Comparison of ENCODE assay signal across 8 cellular contexts in genomic region chr19:18514800-18515682, GRCh38. TPM values are rescaled to one million over a fixed set of nuclear protein-coding genes. Genes with fewer than 3 reads are reported as not detected.
DNase-seq lines count a peak whose midpoint lies in the region; ATAC-seq, FAIRE-seq and TF ChIP-seq lines count a peak whose summit lies in the region.

No MANE protein-coding gene starts in this region.

- H3K4me1 Mint-ChIP-seq in endothelial cell (ENCODE audit: unreplicated experiment) = peaks cover 5% of the 10 kb centered on the region
- H3K4me1 Mint-ChIP-seq in natural killer cell treated with Interleukin-12 subunit alpha and Interleukin-12 subunit beta and Interleukin-15 and Interleukin-18, amount 100 ng/mL, for 72 hours (ENCODE audit: low read depth in 2 of 2) = peaks cover 28 to 54% of the 10 kb centered on the region in 2 donors

- no peak for FAIRE-seq in GM19239 (lab: Jason Lieb, UNC)

- peaks cover 8% of the 10 kb centered on the region for H3K27me3 Mint-ChIP-seq in endothelial cell (ENCODE audit: unreplicated experiment)
- no peaks in the 10 kb centered on the region for H3K27me3 Mint-ChIP-seq in natural killer cell treated with Interleukin-12 subunit alpha and Interleukin-12 subunit beta and Interleukin-15 and Interleukin-18, amount 100 ng/mL, for 72 hours

- H3K9me3 Mint-ChIP-seq in endothelial cell (ENCODE audit: unreplicated experiment) = no peaks in the 10 kb centered on the region
- no peaks in the 10 kb centered on the region for H3K9me3 Mint-ChIP-seq in natural killer cell treated with Interleukin-12 subunit alpha and Interleukin-12 subunit beta and Interleukin-15 and Interleukin-18, amount 100 ng/mL, for 72 hours

- ATAC-seq in natural killer cell treated with Interleukin-12 subunit alpha and Interleukin-12 subunit beta and Interleukin-15 and Interleukin-18, amount 100 ng/mL, for 72 hours = peak; percentile 63 to 73
- no peak for ATAC-seq in HG02763 (IDR thresholded peaks at IDR 0.05; ENCODE audit: unreplicated experiment)

- no peaks in the 10 kb centered on the region for H3K36me3 Mint-ChIP-seq in endothelial cell (ENCODE audit: low read depth, unreplicated experiment)
- H3K36me3 Mint-ChIP-seq in natural killer cell treated with Interleukin-12 subunit alpha and Interleukin-12 subunit beta and Interleukin-15 and Interleukin-18, amount 100 ng/mL, for 72 hours = no peaks in the 10 kb centered on the region

- DNase-seq in DMS153 (lab: John Stamatoyannopoulos, UW) (peak; percentile 64), NOMO-1 (lab: John Stamatoyannopoulos, UW; ENCODE audit: unreplicated experiment in 2 of 2) (peak; percentile 45 to 80), endothelial cell (ENCODE audit: low spot score) (no peak), retina (no peak), GM19239 (ENCODE audit: insufficient read length, low spot score) (no peak), NCI-H2196 (lab: John Stamatoyannopoulos, UW; ENCODE audit: unreplicated experiment) (no peak)
- no peak for DNase-seq in natural killer cell treated with Interleukin-12 subunit alpha and Interleukin-12 subunit beta and Interleukin-15 and Interleukin-18, amount 100 ng/mL, for 72 hours (ENCODE audit: low spot score)

- H3K4me3 Mint-ChIP-seq in endothelial cell (ENCODE audit: unreplicated experiment) = no peak overlapping the region
- no peak overlapping the region for H3K4me3 Mint-ChIP-seq in natural killer cell treated with Interleukin-12 subunit alpha and Interleukin-12 subunit beta and Interleukin-15 and Interleukin-18, amount 100 ng/mL, for 72 hours

- H3K27ac Mint-ChIP-seq in endothelial cell (ENCODE audit: unreplicated experiment) = peak overlapping the region; percentile 70
- H3K27ac Mint-ChIP-seq in natural killer cell treated with Interleukin-12 subunit alpha and Interleukin-12 subunit beta and Interleukin-15 and Interleukin-18, amount 100 ng/mL, for 72 hours = peak overlapping the region in 1 of 2 donors; percentile 30

- no peak for TF ChIP-seq CTCF in endothelial cell (IDR thresholded peaks at IDR 0.05; ENCODE audit: unreplicated experiment)

RNA-seq across cellular contexts. Expression of gene ELL, which starts 6.8 kb away (rescaled TPM):
- 11.0 TPM for total RNA-seq in endothelial cell (ENCODE audit: unreplicated experiment)
- total RNA-seq in natural killer cell treated with Interleukin-12 subunit alpha and Interleukin-12 subunit beta and Interleukin-15 and Interleukin-18, amount 100 ng/mL, for 72 hours = 10 to 100 TPM; 52.3 to 75.2 TPM

RNA-seq across cellular contexts. Expression of gene FKBP8, which starts 28.3 kb away (rescaled TPM):
- 229 TPM for total RNA-seq in endothelial cell (ENCODE audit: unreplicated experiment)
- 100 to 1,000 TPM; 199 to 208 TPM for total RNA-seq in natural killer cell treated with Interleukin-12 subunit alpha and Interleukin-12 subunit beta and Interleukin-15 and Interleukin-18, amount 100 ng/mL, for 72 hours

RNA-seq across cellular contexts. Expression of gene KXD1, which starts 42.6 kb away (rescaled TPM):
- total RNA-seq in endothelial cell (ENCODE audit: unreplicated experiment) = 105 TPM
- total RNA-seq in natural killer cell treated with Interleukin-12 subunit alpha and Interleukin-12 subunit beta and Interleukin-15 and Interleukin-18, amount 100 ng/mL, for 72 hours = 100 to 1,000 TPM; 105 to 144 TPM

RNA-seq across cellular contexts. Expression of gene UBA52, which starts 56.6 kb away (rescaled TPM):
- 1,465 TPM for total RNA-seq in endothelial cell (ENCODE audit: unreplicated experiment)
- total RNA-seq in natural killer cell treated with Interleukin-12 subunit alpha and Interleukin-12 subunit beta and Interleukin-15 and Interleukin-18, amount 100 ng/mL, for 72 hours = 1,000 to 10,000 TPM; 1,148 to 1,390 TPM

Comparison
In these comparisons a context has a peak if more than half of its experiments do, and no peak if none do; other contexts are left out.
1. DNase-seq: peak in DMS153 (single experiment) and NOMO-1 (2 of 2); none in endothelial cell (single experiment), natural killer cell treated with Interleukin-12 subunit alpha and Interleukin-12 subunit beta and Interleukin-15 and Interleukin-18, amount 100 ng/mL, for 72 hours (single experiment), retina (single experiment), GM19239 (single experiment) and NCI-H2196 (single experiment).